Comparison of ENCODE assay signal across 8 cellular contexts in genomic region chr1:180154003-180154324, GRCh38. TPM values are rescaled to one million over a fixed set of nuclear protein-coding genes. Genes with fewer than 3 reads are reported as not detected.
DNase-seq lines count a peak whose midpoint lies in the region; ATAC-seq and TF ChIP-seq lines count a peak whose summit lies in the region.

No MANE protein-coding gene starts in this region.

- no peaks in the 10 kb centered on the region for H3K9me3 ChIP-seq in mononuclear cell (ENCODE audit: low read depth, low read length)

- peaks cover 56% of the 10 kb centered on the region for H3K4me1 ChIP-seq in ACC112 (ENCODE audit: control insufficient read depth, insufficient read depth, low read length, unreplicated experiment)
- peaks cover 61% of the 10 kb centered on the region for H3K4me1 ChIP-seq in mononuclear cell (ENCODE audit: insufficient read depth, low read length)

- H3K79me2 ChIP-seq in ACC112 (ENCODE audit: control insufficient read depth, insufficient read depth, low read length, unreplicated experiment), result peaks cover 46% of the 10 kb centered on the region

- ATAC-seq in HG03571 (IDR thresholded peaks at IDR 0.05; ENCODE audit: unreplicated experiment), result no peak

- peaks cover 5% of the 10 kb centered on the region; the same call in 1 of the 2 replicates for H3K36me3 ChIP-seq in ACC112 (ENCODE audit: insufficient read depth, low read length)

- TF ChIP-seq CTCF in HL-60 (IDR thresholded peaks at IDR 0.05; ENCODE audit: insufficient read depth, low read length) (no peak), cardiac fibroblast (IDR thresholded peaks at IDR 0.05; ENCODE audit: low read depth, low read length) (no peak)

- H3K4me3 ChIP-seq in ACC112 (ENCODE audit: low read depth, low read length) (peak overlapping the region; percentile 78), HL-60 (replicated peaks; ENCODE audit: insufficient read depth, low read length) (peak overlapping the region; percentile 87), cardiac fibroblast (replicated peaks in 1 of 2; ENCODE audit: low read depth in 2 of 2, low read length in 2 of 2) (peak overlapping the region; percentile 69 to 82), mononuclear cell (ENCODE audit: low read length) (peak overlapping the region; percentile 70)

- H2AFZ ChIP-seq in ACC112 (ENCODE audit: low read length, unreplicated experiment), result peak overlapping the region; percentile 55

- H3K27ac ChIP-seq in ACC112 (ENCODE audit: low read depth, low read length) (peak overlapping the region; percentile 60), HL-60 (replicated peaks) (peak overlapping the region; percentile 94)

- H3K27me3 ChIP-seq in ACC112 (ENCODE audit: insufficient read depth, low read length), result no peaks in the 10 kb centered on the region
- no peaks in the 10 kb centered on the region for H3K27me3 ChIP-seq in HL-60 (ENCODE audit: insufficient read depth, poor library complexity, severe bottlenecking)
- no peaks in the 10 kb centered on the region for H3K27me3 ChIP-seq in mononuclear cell (ENCODE audit: insufficient read depth, low read length)

- DNase-seq in HL-60 (ENCODE audit: low read depth in 1 of 2, low spot score in 1 of 2), result no peak
- DNase-seq in cardiac fibroblast (ENCODE audit: low read depth in 2 of 2), result no peak
- DNase-seq in activated gamma-delta T cell treated with Interleukin-2 at 50 U/mL for 16 hours, result no peak
- DNase-seq in cerebellar nuclear complex (lab: John Stamatoyannopoulos, UW), result no peak
- DNase-seq in COLO829 (ENCODE audit: low spot score), result no peak

RNA-seq across cellular contexts. Expression of gene QSOX1, which starts 0.7 kb away (rescaled TPM):
- total RNA-seq in mononuclear cell, result 56.0 TPM
